Comparison of ENCODE assay signal across 1 cellular context in the genomic region with DNA sequence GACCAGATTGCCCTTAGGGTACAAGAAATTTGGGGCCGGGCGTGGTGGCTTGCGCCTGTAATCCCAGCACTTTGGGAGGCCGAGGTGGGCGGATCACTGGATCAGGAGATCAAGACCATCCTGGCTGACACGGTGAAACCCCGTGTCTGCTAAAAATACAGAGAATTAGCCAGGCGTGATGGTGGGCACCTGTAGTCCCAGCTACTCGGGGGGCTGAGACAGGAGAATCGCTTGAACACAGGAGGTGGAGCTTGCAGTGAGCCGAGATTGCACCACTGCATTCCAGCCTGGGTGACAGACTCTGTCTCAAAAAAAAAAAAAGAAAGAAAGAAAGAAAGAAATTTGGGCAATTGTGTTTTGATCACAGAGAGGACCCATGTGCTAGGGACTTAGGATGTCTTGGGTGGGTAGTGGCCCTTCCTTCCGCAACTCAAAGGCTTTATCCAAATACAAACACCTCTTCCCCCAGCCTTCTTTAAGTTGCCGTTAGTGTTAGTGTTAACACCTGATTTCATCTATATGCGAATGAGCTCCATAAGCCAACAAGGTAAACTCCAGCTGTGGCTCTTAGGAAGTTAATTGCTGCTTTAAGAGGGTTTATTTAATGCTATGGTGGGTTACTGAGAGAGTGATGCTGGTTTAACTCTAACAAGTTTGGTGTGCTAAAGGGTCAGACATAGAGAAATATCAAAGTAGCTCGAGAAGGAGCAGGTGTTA.
TF ChIP-seq lines count a peak whose summit lies in the region.

No MANE protein-coding gene starts in this region.

TF ChIP-seq in GM12878, 131 proteins besides CTCF, POLR2A, EP300 and RAD21:
- TF ChIP-seq LARP7 (IDR thresholded peaks at IDR 0.05) = no peak
- 0 out of 2 replicates have a peak, but pooled peaks have one; percentile 8 for TF ChIP-seq CBFB (IDR thresholded peaks at IDR 0.05; ENCODE audit: low read depth)
- TF ChIP-seq, protein P1, sequence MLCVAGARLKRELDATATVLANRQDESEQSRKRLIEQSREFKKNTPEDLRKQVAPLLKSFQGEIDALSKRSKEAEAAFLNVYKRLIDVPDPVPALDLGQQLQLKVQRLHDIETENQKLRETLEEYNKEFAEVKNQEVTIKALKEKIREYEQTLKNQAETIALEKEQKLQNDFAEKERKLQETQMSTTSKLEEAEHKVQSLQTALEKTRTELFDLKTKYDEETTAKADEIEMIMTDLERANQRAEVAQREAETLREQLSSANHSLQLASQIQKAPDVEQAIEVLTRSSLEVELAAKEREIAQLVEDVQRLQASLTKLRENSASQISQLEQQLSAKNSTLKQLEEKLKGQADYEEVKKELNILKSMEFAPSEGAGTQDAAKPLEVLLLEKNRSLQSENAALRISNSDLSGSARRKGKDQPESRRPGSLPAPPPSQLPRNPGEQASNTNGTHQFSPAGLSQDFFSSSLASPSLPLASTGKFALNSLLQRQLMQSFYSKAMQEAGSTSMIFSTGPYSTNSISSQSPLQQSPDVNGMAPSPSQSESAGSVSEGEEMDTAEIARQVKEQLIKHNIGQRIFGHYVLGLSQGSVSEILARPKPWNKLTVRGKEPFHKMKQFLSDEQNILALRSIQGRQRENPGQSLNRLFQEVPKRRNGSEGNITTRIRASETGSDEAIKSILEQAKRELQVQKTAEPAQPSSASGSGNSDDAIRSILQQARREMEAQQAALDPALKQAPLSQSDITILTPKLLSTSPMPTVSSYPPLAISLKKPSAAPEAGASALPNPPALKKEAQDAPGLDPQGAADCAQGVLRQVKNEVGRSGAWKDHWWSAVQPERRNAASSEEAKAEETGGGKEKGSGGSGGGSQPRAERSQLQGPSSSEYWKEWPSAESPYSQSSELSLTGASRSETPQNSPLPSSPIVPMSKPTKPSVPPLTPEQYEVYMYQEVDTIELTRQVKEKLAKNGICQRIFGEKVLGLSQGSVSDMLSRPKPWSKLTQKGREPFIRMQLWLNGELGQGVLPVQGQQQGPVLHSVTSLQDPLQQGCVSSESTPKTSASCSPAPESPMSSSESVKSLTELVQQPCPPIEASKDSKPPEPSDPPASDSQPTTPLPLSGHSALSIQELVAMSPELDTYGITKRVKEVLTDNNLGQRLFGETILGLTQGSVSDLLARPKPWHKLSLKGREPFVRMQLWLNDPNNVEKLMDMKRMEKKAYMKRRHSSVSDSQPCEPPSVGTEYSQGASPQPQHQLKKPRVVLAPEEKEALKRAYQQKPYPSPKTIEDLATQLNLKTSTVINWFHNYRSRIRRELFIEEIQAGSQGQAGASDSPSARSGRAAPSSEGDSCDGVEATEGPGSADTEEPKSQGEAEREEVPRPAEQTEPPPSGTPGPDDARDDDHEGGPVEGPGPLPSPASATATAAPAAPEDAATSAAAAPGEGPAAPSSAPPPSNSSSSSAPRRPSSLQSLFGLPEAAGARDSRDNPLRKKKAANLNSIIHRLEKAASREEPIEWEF (IDR thresholded peaks at IDR 0.05; ENCODE audit: insufficient replicate concordance, low read depth, low read length) = no peak
- TF ChIP-seq IKZF1 (conservative IDR thresholded peaks at IDR 0.05) = no peak
- peak; percentile 19; the same call in 1 of the 2 replicates for TF ChIP-seq ATF7 (IDR thresholded peaks at IDR 0.05; ENCODE audit: low read depth)
- TF ChIP-seq HDAC6 (IDR thresholded peaks at IDR 0.05; ENCODE audit: unreplicated experiment) = no peak
